In the genomic region with DNA sequence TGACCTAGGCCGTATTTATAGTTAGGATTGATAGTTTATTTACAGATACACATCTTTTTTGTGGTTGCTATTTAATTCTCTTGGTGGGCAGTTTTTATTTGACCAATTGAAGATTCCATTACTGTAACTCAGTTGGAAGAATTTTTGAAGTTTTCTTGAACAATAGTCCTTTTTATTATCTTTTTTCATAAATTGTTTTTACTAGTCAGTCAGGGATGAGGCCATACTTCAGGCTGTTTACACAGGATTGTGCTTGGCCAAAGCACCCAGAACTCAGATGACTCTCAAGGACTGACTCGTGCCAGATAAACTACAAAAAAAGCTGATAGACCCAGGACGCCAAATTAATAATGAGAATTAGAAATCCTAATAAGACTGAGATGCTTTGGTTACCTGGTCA, we compare ENCODE assay signal across 11 cellular contexts. TPM values are rescaled to one million over a fixed set of nuclear protein-coding genes. Genes with fewer than 3 reads are reported as not detected.
A peak's percentile ranks its signal among the peaks of the same experiment; 100 is the strongest.
DNase-seq lines count a peak whose midpoint lies in the region; ATAC-seq, FAIRE-seq and TF ChIP-seq lines count a peak whose summit lies in the region.
"Had no signal": no experiment of that assay in that cellular context is flagged by ENCODE, and none has a peak within 500 bp of the region (broad histone marks: within the 10 kb centered on the region; RNA-seq: fewer than 3 reads in every experiment).

No MANE protein-coding gene starts in this region.

- H3K9me3 ChIP-seq in smooth muscle cell (replicated peaks; ENCODE audit: low read depth), result no peaks in the 10 kb centered on the region

- peaks cover under 1% of the 10 kb centered on the region for H3K9me3 Mint-ChIP-seq in activated naive CD8-positive, alpha-beta T cell treated with anti-CD3 and anti-CD28 coated beads for 36 hours

- peaks cover 13% of the 10 kb centered on the region for H3K79me2 ChIP-seq in smooth muscle cell (ENCODE audit: low read depth)

- H3K9ac ChIP-seq in smooth muscle cell (ENCODE audit: low read depth), result peak overlapping the region; percentile 77

- no peak for TF ChIP-seq CTCF in smooth muscle cell (IDR thresholded peaks at IDR 0.05; ENCODE audit: borderline replicate concordance, insufficient read depth, poor library complexity, severe bottlenecking)

- DNase-seq in HCEC 1CT (peak; percentile 17), foreskin melanocyte (peak; percentile 71), smooth muscle cell (lab: John Stamatoyannopoulos, UW; ENCODE audit: unreplicated experiment) (no peak), activated gamma-delta T cell (lab: John Stamatoyannopoulos, UW) (no peak), GM12892 (ENCODE audit: insufficient read length) (no peak)
- no peak for DNase-seq in activated naive CD8-positive, alpha-beta T cell treated with anti-CD3 and anti-CD28 coated beads for 36 hours
- no peak for DNase-seq in activated CD4-positive, alpha-beta T cell treated with anti-CD3 and anti-CD28 coated beads, Interleukin-2, amount 50 U/mL, for 48 hours
- DNase-seq: activated effector memory CD4-positive, alpha-beta T cell treated with Interleukin-2 at 50 U/mL for 16 hours; NCI-H187 had no signal

- peaks cover 7% of the 10 kb centered on the region for H3F3A ChIP-seq in smooth muscle cell (ENCODE audit: low read depth)

- FAIRE-seq in GM12892 (lab: Jason Lieb, UNC), result no peak

- peak overlapping the region; percentile 77 for H3K4me2 ChIP-seq in smooth muscle cell

- no peak for TF ChIP-seq POLR2A in GM12892 (IDR thresholded peaks at IDR 0.05; ENCODE audit: low read depth, low read length)

- no peaks in the 10 kb centered on the region for H3K27me3 ChIP-seq in smooth muscle cell (ENCODE audit: low read depth)

- no peaks in the 10 kb centered on the region for H3K36me3 ChIP-seq in smooth muscle cell (ENCODE audit: low read depth)

- peak overlapping the region; percentile 96 for H3K27ac ChIP-seq in smooth muscle cell (ENCODE audit: low read depth)
- H3K27ac ChIP-seq: SK-N-MC had no signal

- no peaks in the 10 kb centered on the region for H3K27me3 Mint-ChIP-seq in activated naive CD8-positive, alpha-beta T cell treated with anti-CD3 and anti-CD28 coated beads for 36 hours

- H4K20me1 ChIP-seq in smooth muscle cell (ENCODE audit: low read depth), result no peaks in the 10 kb centered on the region

- H3K4me1 Mint-ChIP-seq in activated naive CD8-positive, alpha-beta T cell treated with anti-CD3 and anti-CD28 coated beads for 36 hours, result peaks cover 58% of the 10 kb centered on the region

- peaks cover 51% of the 10 kb centered on the region for H3K36me3 Mint-ChIP-seq in activated naive CD8-positive, alpha-beta T cell treated with anti-CD3 and anti-CD28 coated beads for 36 hours

- peak overlapping the region; percentile 23 for H3K4me3 Mint-ChIP-seq in activated naive CD8-positive, alpha-beta T cell treated with anti-CD3 and anti-CD28 coated beads for 36 hours

- no peak overlapping the region for H3K4me3 ChIP-seq in smooth muscle cell
- H3K4me3 ChIP-seq: SK-N-MC had no signal

- 63% methylated on average over 3 of the region's 3 CpGs for WGBS in smooth muscle cell (ENCODE audit: low lambda C conversion rate)

- H2AFZ ChIP-seq in smooth muscle cell (ENCODE audit: low read depth), result no peak overlapping the region

- no peak for ATAC-seq in GM21717 (IDR thresholded peaks at IDR 0.05; ENCODE audit: unreplicated experiment)

- H3K27ac Mint-ChIP-seq in activated naive CD8-positive, alpha-beta T cell treated with anti-CD3 and anti-CD28 coated beads for 36 hours, result peak overlapping the region; percentile 21

- peaks cover 41% of the 10 kb centered on the region for H3K4me1 ChIP-seq in smooth muscle cell (ENCODE audit: low read depth)

RNA-seq across cellular contexts. Expression of a gene that starts 7.0 kb away (rescaled TPM):
- total RNA-seq in activated naive CD8-positive, alpha-beta T cell treated with anti-CD3 and anti-CD28 coated beads for 36 hours, result 10 to 100 TPM; 39.4 to 42.6 TPM
- 20.2 and 22.8 TPM in 2 replicates for total RNA-seq in smooth muscle cell
- polyA plus RNA-seq in smooth muscle cell, result 14.5 and 15.4 TPM in 2 replicates
- 6.7 TPM for polyA plus RNA-seq in GM12892 (2012; ENCODE audit: missing spikeins)

Comparison
In these comparisons a context has a peak if more than half of its experiments do, and no peak if none do; other contexts are left out.
1. DNase-seq: peak in HCEC 1CT (single experiment) and foreskin melanocyte (single experiment); none in activated naive CD8-positive, alpha-beta T cell treated with anti-CD3 and anti-CD28 coated beads for 36 hours (single experiment), smooth muscle cell (single experiment), activated CD4-positive, alpha-beta T cell treated with anti-CD3 and anti-CD28 coated beads, Interleukin-2, amount 50 U/mL, for 48 hours (0 of 2), activated gamma-delta T cell (single experiment) and GM12892 (single experiment).